Comparison of ENCODE assay signal across 1 cellular context in genomic region chr1:165928075-165928731, GRCh38.
A peak's percentile ranks its signal among the peaks of the same experiment; 100 is the strongest.
TF ChIP-seq lines count a peak whose summit lies in the region.

No MANE protein-coding gene starts in this region.

TF ChIP-seq in GM12878, 131 proteins besides CTCF, POLR2A, EP300 and RAD21 (continued from another document):
- no peak for TF ChIP-seq SPI1 (IDR thresholded peaks at IDR 0.05; ENCODE audit: borderline replicate concordance, insufficient read depth, low read depth, low read length)
- TF ChIP-seq CBX3 (IDR thresholded peaks at IDR 0.05; ENCODE audit: borderline replicate concordance, low read depth) = no peak
- no peak for TF ChIP-seq ZBED1 (IDR thresholded peaks at IDR 0.05; ENCODE audit: borderline replicate concordance)
- TF ChIP-seq TARDBP (IDR thresholded peaks at IDR 0.05; ENCODE audit: borderline replicate concordance) = no peak
- no peak for TF ChIP-seq ATF3 (IDR thresholded peaks at IDR 0.05; ENCODE audit: borderline replicate concordance, extremely low read depth, low read depth, low read length)
- peak; percentile 26; the same call in 1 of the 3 replicates for TF ChIP-seq POU2F2 (IDR thresholded peaks at IDR 0.05; ENCODE audit: borderline replicate concordance, low read depth, low read length)
- no peak for TF ChIP-seq ZBTB40 (IDR thresholded peaks at IDR 0.05; ENCODE audit: borderline replicate concordance)
- no peak for TF ChIP-seq IKZF1 (conservative IDR thresholded peaks at IDR 0.05)
